24 cellular contexts compared by ENCODE assay signal in the genomic region with DNA sequence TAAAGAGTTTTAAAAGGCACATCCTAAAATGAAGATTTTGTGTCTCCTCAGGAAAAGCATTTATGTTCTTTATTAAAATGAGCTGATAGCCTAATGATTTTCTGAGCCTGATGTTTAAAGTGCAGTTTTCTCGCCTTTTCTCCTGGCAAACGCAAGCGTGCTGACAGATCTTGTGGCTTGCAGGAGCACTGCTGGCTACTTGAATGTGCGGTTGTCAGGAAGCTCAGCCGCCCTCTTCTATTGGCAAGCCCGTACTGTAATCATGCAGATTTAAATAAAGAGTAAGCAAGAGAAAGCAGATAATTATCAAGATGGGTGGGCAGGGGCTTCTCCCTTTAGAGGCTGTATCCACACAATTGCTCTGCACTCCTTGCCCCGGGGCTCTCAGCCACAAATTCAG.
"Had no signal": no experiment of that assay in that cellular context is flagged by ENCODE, and none has a peak within 500 bp of the region (broad histone marks: within the 10 kb centered on the region; RNA-seq: fewer than 3 reads in every experiment).

No MANE protein-coding gene starts in this region.

- H3K4me3 ChIP-seq: lung, ovary, skin epidermis, stomach, testis, tibial artery, upper lobe of right lung had no signal

- H3K4me3 Mint-ChIP-seq: immature natural killer cell; mesothelial cell of epicardium; naive B cell; natural killer cell; nephron progenitor cell; stimulated activated naive B cell treated with anti-CD40 and anti-IgM and Interleukin-4, amounts not matched to agents 10 μg/mL and 1 μg/mL and 100 μg/mL, for 72 hours had no signal

- DNase-seq: hypothalamus; immature natural killer cell; kidney; mesendoderm; naive B cell; natural killer cell; nephron progenitor cell; ovary; stimulated activated CD4-positive, alpha-beta T cell treated with anti-CD3 and anti-CD28 coated beads, Interleukin-12 subunit alpha, Interleukin-12 subunit beta, amount 100 ng/mL, for 4 hours; stimulated activated CD4-positive, alpha-beta T cell treated with anti-CD3 and anti-CD28 coated beads, Interleukin-15, amount 100 ng/mL, for 24 hours; stimulated activated CD4-positive, alpha-beta T cell treated with anti-CD3 and anti-CD28 coated beads, Interleukin-2, amount 100 ng/mL, for 24 hours; stimulated activated CD4-positive, alpha-beta T cell treated with anti-CD3 and anti-CD28 coated beads, Interleukin-4, amount 100 ng/mL, for 1 hour; stimulated activated naive B cell treated with anti-CD40 and anti-IgM and Interleukin-4, amounts not matched to agents 10 μg/mL and 1 μg/mL and 100 μg/mL, for 72 hours; stimulated activated naive CD8-positive, alpha-beta T cell treated with anti-CD3 and anti-CD28 coated beads, Interleukin-15, Interleukin-2, amounts not matched to agents 100 U/mL and 50 U/mL, for 24 hours; stomach; testis; tibial artery; trophoblast cell; upper lobe of right lung had no signal

- ATAC-seq: natural killer cell; sciatic nerve; stimulated activated naive B cell treated with anti-CD40 and anti-IgM and Interleukin-4, amounts not matched to agents 10 μg/mL and 1 μg/mL and 100 μg/mL, for 72 hours; stimulated activated naive CD8-positive, alpha-beta T cell treated with anti-CD3 and anti-CD28 coated beads, Interleukin-15, Interleukin-2, amounts not matched to agents 100 U/mL and 50 U/mL, for 24 hours; upper lobe of right lung had no signal

- H3K36me3 ChIP-seq: ovary, stomach, tibial artery, upper lobe of right lung had no signal

- H3K4me1 Mint-ChIP-seq: immature natural killer cell; naive B cell; natural killer cell; stimulated activated naive B cell treated with anti-CD40 and anti-IgM and Interleukin-4, amounts not matched to agents 10 μg/mL and 1 μg/mL and 100 μg/mL, for 72 hours had no signal

- H3K27me3 ChIP-seq: ovary, stomach, testis, tibial artery, upper lobe of right lung had no signal

- H3K4me1 ChIP-seq: stomach, testis, tibial artery, upper lobe of right lung had no signal

- H3K36me3 Mint-ChIP-seq: immature natural killer cell; mesothelial cell of epicardium; naive B cell; natural killer cell; stimulated activated naive B cell treated with anti-CD40 and anti-IgM and Interleukin-4, amounts not matched to agents 10 μg/mL and 1 μg/mL and 100 μg/mL, for 72 hours had no signal

- H3K9me3 ChIP-seq: ovary, testis, tibial artery, upper lobe of right lung had no signal

- H3K27me3 Mint-ChIP-seq: naive B cell; progenitor cell of endocrine pancreas; stimulated activated naive B cell treated with anti-CD40 and anti-IgM and Interleukin-4, amounts not matched to agents 10 μg/mL and 1 μg/mL and 100 μg/mL, for 72 hours had no signal

- H3K27ac Mint-ChIP-seq: immature natural killer cell; mesothelial cell of epicardium; naive B cell; natural killer cell; nephron progenitor cell; progenitor cell of endocrine pancreas; stimulated activated naive B cell treated with anti-CD40 and anti-IgM and Interleukin-4, amounts not matched to agents 10 μg/mL and 1 μg/mL and 100 μg/mL, for 72 hours had no signal

- H3K27ac ChIP-seq: ovary, skin epidermis, stomach, testis, tibial artery, upper lobe of right lung had no signal
